ENCODE assay signal across 8 cellular contexts in the genomic region with DNA sequence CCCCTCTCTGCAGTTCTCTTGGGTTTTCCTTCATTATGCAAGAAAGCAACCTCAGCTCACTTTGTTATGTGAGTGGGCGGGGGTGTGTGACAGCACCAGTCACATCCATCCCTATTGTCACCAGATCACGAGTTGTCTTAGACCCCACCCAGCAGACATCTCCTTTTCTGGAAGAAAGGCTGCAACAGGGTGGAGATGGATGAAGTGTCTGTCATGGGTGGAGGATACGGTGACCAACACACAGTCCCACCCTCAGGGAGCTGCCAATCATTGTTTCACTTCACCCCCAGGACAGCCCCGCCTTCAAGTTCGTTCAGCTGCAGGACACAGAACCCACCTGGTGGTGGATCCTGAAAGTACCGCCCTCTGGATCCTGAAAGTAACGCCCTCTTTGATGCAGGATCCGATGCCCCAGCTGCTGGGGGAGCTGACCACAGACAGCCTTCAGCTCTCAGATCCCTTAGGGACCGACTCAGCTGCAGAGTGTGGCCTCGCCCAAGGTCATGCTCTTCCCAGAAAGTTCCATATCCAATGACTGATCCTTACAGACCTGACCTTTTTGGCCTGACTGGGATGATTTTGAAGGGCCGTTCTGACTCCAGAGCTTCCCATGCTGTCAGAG.
DNase-seq lines count a peak whose midpoint lies in the region; ATAC-seq, FAIRE-seq and TF ChIP-seq lines count a peak whose summit lies in the region.

No MANE protein-coding gene starts in this region.

- ATAC-seq in GM21423 (IDR thresholded peaks at IDR 0.05; ENCODE audit: unreplicated experiment) = peak; percentile 60
- ATAC-seq in HG03175 (IDR thresholded peaks at IDR 0.05; ENCODE audit: unreplicated experiment) = no peak

- H3K27me3 Mint-ChIP-seq in CD14-positive monocyte (ENCODE audit: low read depth in 3 of 3) = peaks cover 0 to 1% (median 0%) of the 10 kb centered on the region in 3 donors
- H3K27me3 Mint-ChIP-seq in dendritic cell treated with granulocyte-macrophage colony-stimulating factor and Interleukin-4, amounts not matched to agents 40 ng/mL and 50 ng/mL, for 4 days = peaks cover 2% of the 10 kb centered on the region
- no peaks in the 10 kb centered on the region for H3K27me3 Mint-ChIP-seq in progenitor cell of endocrine pancreas

- H3K27ac Mint-ChIP-seq in CD14-positive monocyte (peak overlapping the region in 3 of 7 donors; percentile 20 to 50 (median 36)), progenitor cell of endocrine pancreas (no peak overlapping the region)
- H3K27ac Mint-ChIP-seq in dendritic cell treated with granulocyte-macrophage colony-stimulating factor and Interleukin-4, amounts not matched to agents 40 ng/mL and 50 ng/mL, for 4 days = peak overlapping the region; percentile 76

- intact Hi-C loops in CD14-positive monocyte (cut with micrococcal nuclease) = no loop called here
- intact Hi-C loops in dendritic cell treated with granulocyte-macrophage colony-stimulating factor and Interleukin-4, amounts not matched to agents 40 ng/mL and 50 ng/mL, for 4 days (cut with micrococcal nuclease) = no loop called here

- TF ChIP-seq CTCF in CD14-positive monocyte (IDR thresholded peaks at IDR 0.05) (peak; percentile 18), progenitor cell of endocrine pancreas (IDR thresholded peaks at IDR 0.05; ENCODE audit: unreplicated experiment) (peak; percentile 50)

- H3K36me3 Mint-ChIP-seq in CD14-positive monocyte = no peaks in the 10 kb centered on the region
- no peaks in the 10 kb centered on the region for H3K36me3 Mint-ChIP-seq in dendritic cell treated with granulocyte-macrophage colony-stimulating factor and Interleukin-4, amounts not matched to agents 40 ng/mL and 50 ng/mL, for 4 days (ENCODE audit: low read depth)
- H3K36me3 Mint-ChIP-seq in progenitor cell of endocrine pancreas (ENCODE audit: insufficient read depth) = no peaks in the 10 kb centered on the region

- DNase-seq in CD14-positive monocyte (ENCODE audit: low spot score) = no peak
- DNase-seq in NCI-H146 treated with DMSO at 0.1 percent for 48 hours (lab: John Stamatoyannopoulos, UW; ENCODE audit: unreplicated experiment) = peak; percentile 11
- DNase-seq in progenitor cell of endocrine pancreas (ENCODE audit: low spot score, unreplicated experiment) = no peak
- DNase-seq in H54 (ENCODE audit: insufficient read length, low spot score) = no peak
- no peak for DNase-seq in OCI-M2 (lab: John Stamatoyannopoulos, UW; ENCODE audit: unreplicated experiment)

- H3K4me1 Mint-ChIP-seq in CD14-positive monocyte (peaks cover 4% of the 10 kb centered on the region), progenitor cell of endocrine pancreas (ENCODE audit: low read depth) (peaks cover 6% of the 10 kb centered on the region)
- peaks cover 68% of the 10 kb centered on the region for H3K4me1 Mint-ChIP-seq in dendritic cell treated with granulocyte-macrophage colony-stimulating factor and Interleukin-4, amounts not matched to agents 40 ng/mL and 50 ng/mL, for 4 days (ENCODE audit: low read depth)

- no peak for FAIRE-seq in H54 (lab: Jason Lieb, UNC)

- H3K9me3 Mint-ChIP-seq in CD14-positive monocyte (peaks cover 0 to 4% (median 0%) of the 10 kb centered on the region in 7 donors), progenitor cell of endocrine pancreas (ENCODE audit: low read depth) (no peaks in the 10 kb centered on the region)
- H3K9me3 Mint-ChIP-seq in dendritic cell treated with granulocyte-macrophage colony-stimulating factor and Interleukin-4, amounts not matched to agents 40 ng/mL and 50 ng/mL, for 4 days = peaks cover 10% of the 10 kb centered on the region

- no peak for TF ChIP-seq POLR2A in H54 (IDR thresholded peaks at IDR 0.05; ENCODE audit: low read depth, low read length)

- H3K4me3 Mint-ChIP-seq in CD14-positive monocyte = no peak overlapping the region
- H3K4me3 Mint-ChIP-seq in dendritic cell treated with granulocyte-macrophage colony-stimulating factor and Interleukin-4, amounts not matched to agents 40 ng/mL and 50 ng/mL, for 4 days = no peak overlapping the region
- H3K4me3 Mint-ChIP-seq in progenitor cell of endocrine pancreas (ENCODE audit: low read depth) = no peak overlapping the region
